ENCODE assay signal across 9 cellular contexts in the genomic region with DNA sequence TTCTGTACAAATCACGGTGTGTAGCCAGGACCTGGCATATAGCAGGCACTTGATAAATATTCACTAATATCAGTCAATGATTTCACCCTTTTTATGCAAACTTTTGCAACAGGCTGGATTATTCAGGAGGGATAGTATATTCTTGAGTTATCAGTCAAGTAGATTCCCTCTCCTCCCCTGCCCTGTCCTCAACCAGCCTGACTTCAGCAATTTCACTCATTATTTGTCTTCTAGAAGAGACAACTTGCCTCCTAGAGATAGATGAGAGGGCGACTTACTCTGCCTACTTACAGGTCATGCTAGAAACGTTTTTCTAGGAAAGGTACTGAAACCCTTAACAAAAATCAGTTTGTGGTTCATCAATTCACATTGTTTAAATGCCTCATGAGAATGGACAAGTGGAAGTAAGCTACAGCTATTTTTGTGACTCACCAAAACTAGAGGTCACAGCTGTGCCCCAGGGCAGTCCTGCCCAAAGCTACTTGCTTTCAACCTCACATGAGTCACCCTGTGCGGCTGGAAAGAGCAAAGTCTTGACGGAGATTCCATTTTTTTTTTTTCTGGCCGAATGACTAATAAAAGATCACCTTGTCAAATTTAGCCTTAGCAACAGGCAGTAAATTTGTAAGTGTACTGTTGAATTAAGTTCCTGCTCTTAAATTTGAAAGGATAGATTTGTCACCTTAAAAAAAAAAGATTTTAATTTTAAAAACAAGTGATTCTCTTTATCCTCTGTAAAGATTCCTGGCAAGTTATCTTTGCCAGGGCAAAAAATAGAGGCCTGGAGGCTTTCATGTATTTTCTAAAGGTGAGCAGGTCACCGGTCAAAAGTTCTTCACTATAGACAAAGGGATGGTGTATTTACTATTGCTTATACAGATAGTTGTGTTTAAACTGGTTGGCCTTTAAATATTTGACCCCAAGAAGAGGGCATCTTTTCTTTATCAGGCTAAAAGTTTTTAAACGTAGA.
DNase-seq lines count a peak whose midpoint lies in the region; ATAC-seq and TF ChIP-seq lines count a peak whose summit lies in the region.
"Had no signal": no experiment of that assay in that cellular context is flagged by ENCODE, and none has a peak within 500 bp of the region (broad histone marks: within the 10 kb centered on the region; RNA-seq: fewer than 3 reads in every experiment).

No MANE protein-coding gene starts in this region.

- CTCF ChIA-PET in HEK293T (lab: Yijun Ruan, JAX): no interaction called here

- H3K4me1 ChIP-seq in HUES48 (ENCODE audit: control insufficient read depth, insufficient read depth, low read length): no peaks in the 10 kb centered on the region

- peaks cover 2% of the 10 kb centered on the region for H3K9me3 Mint-ChIP-seq in natural killer cell treated with Interleukin-12 subunit alpha and Interleukin-12 subunit beta and Interleukin-15 and Interleukin-18, amount 100 ng/mL, for 72 hours

- H3K4me1 Mint-ChIP-seq in natural killer cell treated with Interleukin-12 subunit alpha and Interleukin-12 subunit beta and Interleukin-15 and Interleukin-18, amount 100 ng/mL, for 72 hours (ENCODE audit: low read depth in 2 of 2): no peaks in the 10 kb centered on the region

- no peak overlapping the region for H3K4me3 Mint-ChIP-seq in natural killer cell treated with Interleukin-12 subunit alpha and Interleukin-12 subunit beta and Interleukin-15 and Interleukin-18, amount 100 ng/mL, for 72 hours

- DNase-seq in DMS 273 (lab: John Stamatoyannopoulos, UW; ENCODE audit: unreplicated experiment) (peak; percentile 40), DMS 273 treated with DMSO at 0.1 percent for 48 hours (lab: John Stamatoyannopoulos, UW) (no peak), dedifferentiated amniotic fluid mesenchymal stem cell (ENCODE audit: extremely low spot score) (peak; percentile 96), stromal cell of bone marrow (ENCODE audit: low read depth) (peak; percentile 96), HEK293T (ENCODE audit: extremely low spot score) (no peak)
- DNase-seq in natural killer cell treated with Interleukin-12 subunit alpha and Interleukin-12 subunit beta and Interleukin-15 and Interleukin-18, amount 100 ng/mL, for 72 hours (ENCODE audit: low spot score): no peak

- peaks cover 2 to 14% of the 10 kb centered on the region in 2 donors for H3K27me3 Mint-ChIP-seq in natural killer cell treated with Interleukin-12 subunit alpha and Interleukin-12 subunit beta and Interleukin-15 and Interleukin-18, amount 100 ng/mL, for 72 hours

- no peaks in the 10 kb centered on the region for H3K9me3 ChIP-seq in HUES48 (ENCODE audit: control insufficient read depth, insufficient read depth, low read length)

- H3K27me3 ChIP-seq in HUES48 (ENCODE audit: control insufficient read depth, insufficient read depth, low read length): no peaks in the 10 kb centered on the region

- H3K27ac ChIP-seq in HUES48 (ENCODE audit: low read depth, low read length): peak overlapping the region; percentile 61
- H3K27ac ChIP-seq: 22Rv1 had no signal

- H3K36me3 Mint-ChIP-seq in natural killer cell treated with Interleukin-12 subunit alpha and Interleukin-12 subunit beta and Interleukin-15 and Interleukin-18, amount 100 ng/mL, for 72 hours: no peaks in the 10 kb centered on the region

- ATAC-seq in natural killer cell treated with Interleukin-12 subunit alpha and Interleukin-12 subunit beta and Interleukin-15 and Interleukin-18, amount 100 ng/mL, for 72 hours: no peak
- no peak for ATAC-seq in HG02588 (IDR thresholded peaks at IDR 0.05; ENCODE audit: unreplicated experiment)

- no peak overlapping the region for H3K9ac ChIP-seq in HUES48 (ENCODE audit: low read depth, low read length)

- POLR2A ChIA-PET in HEK293T (lab: Yijun Ruan, JAX): no interaction called here

- H3K27ac Mint-ChIP-seq in natural killer cell treated with Interleukin-12 subunit alpha and Interleukin-12 subunit beta and Interleukin-15 and Interleukin-18, amount 100 ng/mL, for 72 hours: no peak overlapping the region

- no peaks in the 10 kb centered on the region for H3K36me3 ChIP-seq in HUES48 (ENCODE audit: control insufficient read depth, insufficient read depth, low read length)

- no peak overlapping the region for H3K4me3 ChIP-seq in HUES48 (ENCODE audit: low read depth, low read length)

TF ChIP-seq in HEK293T, 16 proteins besides CTCF, POLR2A, EP300 and RAD21:
- TF ChIP-seq SUZ12 (IDR thresholded peaks at IDR 0.05) (no peak), FOXK2 (IDR thresholded peaks at IDR 0.05) (no peak)

Comparison
In these comparisons a context has a peak if more than half of its experiments do, and no peak if none do; other contexts are left out.
1. DNase-seq: peak in DMS 273 (single experiment), dedifferentiated amniotic fluid mesenchymal stem cell (single experiment) and stromal cell of bone marrow (single experiment); none in DMS 273 treated with DMSO at 0.1 percent for 48 hours (single experiment), natural killer cell treated with Interleukin-12 subunit alpha and Interleukin-12 subunit beta and Interleukin-15 and Interleukin-18, amount 100 ng/mL, for 72 hours (single experiment) and HEK293T (single experiment).